In the genomic region with DNA sequence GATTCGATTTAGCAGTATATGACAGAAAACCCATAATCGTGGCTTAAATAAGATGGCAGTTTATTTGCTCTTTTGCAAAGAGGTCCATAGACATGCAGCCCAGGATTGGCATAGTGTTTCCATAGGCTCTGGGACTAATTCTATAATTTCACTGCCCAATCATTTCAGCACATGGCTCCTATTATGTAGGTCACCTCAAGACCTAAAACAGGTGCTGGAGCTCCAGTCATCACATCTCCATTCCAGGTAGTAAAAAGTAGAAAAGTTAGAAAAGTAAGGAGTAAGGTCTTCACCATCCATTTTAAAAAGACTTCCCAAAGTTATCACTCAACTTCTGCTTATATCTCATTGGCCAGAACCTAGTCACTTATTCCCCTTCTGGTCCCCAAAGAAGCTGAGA, we compare ENCODE assay signal across 29 cellular contexts.
"Had no signal": no experiment of that assay in that cellular context is flagged by ENCODE, and none has a peak within 500 bp of the region (broad histone marks: within the 10 kb centered on the region; RNA-seq: fewer than 3 reads in every experiment).

No MANE protein-coding gene starts in this region.

- H3K4me3 Mint-ChIP-seq: dendritic cell treated with granulocyte-macrophage colony-stimulating factor and Interleukin-4, amounts not matched to agents 40 ng/mL and 50 ng/mL, for 4 days; effector memory CD8-positive, alpha-beta T cell; endodermal cell had no signal

- FAIRE-seq: colon, endometrium, endothelial cell of umbilical vein, frontal cortex had no signal

- H3K4me3 ChIP-seq: colonic mucosa, coronary artery, dorsolateral prefrontal cortex, esophagus muscularis mucosa, esophagus squamous epithelium, gastrocnemius medialis, gastroesophageal sphincter, heart left ventricle, heart right ventricle had no signal

- H3K9me3 Mint-ChIP-seq: dendritic cell treated with granulocyte-macrophage colony-stimulating factor and Interleukin-4, amounts not matched to agents 40 ng/mL and 50 ng/mL, for 4 days; effector memory CD8-positive, alpha-beta T cell had no signal

- H3K27me3 ChIP-seq: colonic mucosa, esophagus muscularis mucosa, gastrocnemius medialis, gastroesophageal sphincter, heart left ventricle, heart right ventricle had no signal

- DNase-seq: colonic mucosa; cortex of kidney; dermis blood vessel endothelial cell; dorsolateral prefrontal cortex; effector CD4-positive, alpha-beta T cell; effector CD8-positive, alpha-beta T cell; effector memory CD4-positive, alpha-beta T cell; effector memory CD8-positive, alpha-beta T cell; erythroblast; esophagus squamous epithelium; foreskin fibroblast; foreskin keratinocyte; foreskin melanocyte; gastrocnemius medialis; glutamatergic neuron; head of caudate nucleus; heart left ventricle; heart right ventricle had no signal

- H3K27ac Mint-ChIP-seq: dendritic cell treated with granulocyte-macrophage colony-stimulating factor and Interleukin-4, amounts not matched to agents 40 ng/mL and 50 ng/mL, for 4 days; effector memory CD8-positive, alpha-beta T cell; endodermal cell had no signal

- ATAC-seq: effector memory CD8-positive, alpha-beta T cell; esophagus mucosa; foreskin keratinocyte; gastrocnemius medialis; gastroesophageal sphincter; heart left ventricle; heart right ventricle had no signal

- H3K9me3 ChIP-seq: colonic mucosa, esophagus muscularis mucosa, esophagus squamous epithelium, gastrocnemius medialis, gastroesophageal sphincter, heart left ventricle, heart right ventricle had no signal

- H3K27ac ChIP-seq: colonic mucosa, coronary artery, dorsolateral prefrontal cortex, epithelial cell of prostate, esophagus muscularis mucosa, esophagus squamous epithelium, foreskin keratinocyte, gastrocnemius medialis, gastroesophageal sphincter, heart left ventricle, heart right ventricle had no signal

- H3K4me1 ChIP-seq: colonic mucosa, foreskin keratinocyte had no signal

- H3K36me3 ChIP-seq: colonic mucosa, esophagus muscularis mucosa, esophagus squamous epithelium, gastrocnemius medialis, gastroesophageal sphincter, heart left ventricle, heart right ventricle had no signal
